In genomic region chr22:19961868-19962245, GRCh38 we compare ENCODE assay signal across 1 cellular context.
TF ChIP-seq lines count a peak whose summit lies in the region.

No MANE protein-coding gene starts in this region.

TF ChIP-seq in HepG2, 621 proteins besides CTCF, POLR2A, EP300 and RAD21:
- TF ChIP-seq CAMTA2 (CRISPR knock-in tag; IDR thresholded peaks at IDR 0.05; ENCODE audit: borderline replicate concordance) (0 out of 2 replicates have a peak, but pooled peaks have one; percentile 46), HIVEP1 (CRISPR knock-in tag; IDR thresholded peaks at IDR 0.05) (0 out of 2 replicates have a peak, but pooled peaks have one; percentile 34), PITX1 (CRISPR knock-in tag; IDR thresholded peaks at IDR 0.05) (0 out of 2 replicates have a peak, but pooled peaks have one; percentile 11), REL (CRISPR knock-in tag; conservative IDR thresholded peaks at IDR 0.05) (0 out of 2 replicates have a peak, but pooled peaks have one; percentile 41), ZBTB40 (IDR thresholded peaks at IDR 0.05) (no peak), ZBTB40 (CRISPR knock-in tag; IDR thresholded peaks at IDR 0.05) (no peak), FOSL1 (CRISPR knock-in tag; IDR thresholded peaks at IDR 0.05; ENCODE audit: borderline replicate concordance) (no peak), FOXO1 (CRISPR knock-in tag; IDR thresholded peaks at IDR 0.05) (0 out of 2 replicates have a peak, but pooled peaks have one; percentile 0), RFX5 (IDR thresholded peaks at IDR 0.05; ENCODE audit: low read depth, low read length) (no peak)
- TF ChIP-seq, protein P1, sequence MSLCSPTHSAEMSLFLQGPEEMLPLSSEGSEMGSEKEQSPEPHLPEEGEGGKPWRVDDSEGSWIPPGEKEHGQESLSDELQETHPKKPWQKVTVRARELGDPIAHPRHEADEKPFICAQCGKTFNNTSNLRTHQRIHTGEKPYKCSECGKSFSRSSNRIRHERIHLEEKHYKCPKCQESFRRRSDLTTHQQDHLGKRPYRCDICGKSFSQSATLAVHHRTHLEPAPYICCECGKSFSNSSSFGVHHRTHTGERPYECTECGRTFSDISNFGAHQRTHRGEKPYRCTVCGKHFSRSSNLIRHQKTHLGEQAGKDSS (CRISPR knock-in tag; IDR thresholded peaks at IDR 0.05; ENCODE audit: borderline replicate concordance, low read depth) = 0 out of 2 replicates have a peak, but pooled peaks have one; percentile 7
